In genomic region chr10:110782616-110783015, GRCh38 we compare ENCODE assay signal across 17 cellular contexts.
DNase-seq lines count a peak whose midpoint lies in the region; ATAC-seq, FAIRE-seq and TF ChIP-seq lines count a peak whose summit lies in the region.
"Had no signal": no experiment of that assay in that cellular context is flagged by ENCODE, and none has a peak within 500 bp of the region (broad histone marks: within the 10 kb centered on the region; RNA-seq: fewer than 3 reads in every experiment).

No MANE protein-coding gene starts in this region.

- no peaks in the 10 kb centered on the region for H4K20me1 ChIP-seq in K562 (replicated peaks; ENCODE audit: control insufficient read depth, insufficient read depth, low read length)
- H4K20me1 ChIP-seq: BLaER1 treated with 17β-estradiol and CSF1 and Interleukin-3, amounts not matched to agents 10 nM and 100 nM had no signal

- no peak overlapping the region for H3K4me3 ChIP-seq in K562
- H3K4me3 ChIP-seq: BLaER1 treated with 17β-estradiol and CSF1 and Interleukin-3, amounts not matched to agents 10 nM and 100 nM had no signal

- H2AFZ ChIP-seq in K562 (ENCODE audit: low read depth, low read length): no peak overlapping the region

- ATAC-seq in activated CD4-positive, alpha-beta T cell treated with anti-CD3 and anti-CD28 coated beads for 36 hours: no peak
- ATAC-seq in stimulated activated naive CD8-positive, alpha-beta T cell treated with anti-CD3 and anti-CD28 coated beads, Interleukin-15, amount 100 ng/mL, for 72 hours: no peak
- no peak for ATAC-seq in K562
- no peak for ATAC-seq in stimulated activated effector memory CD8-positive, alpha-beta T cell treated with anti-CD3 and anti-CD28 coated beads, Interleukin-12 subunit alpha, Interleukin-12 subunit beta, amount 100 ng/mL, for 72 hours

- 80% methylated on average over 1 of the region's 2 CpGs for WGBS in K562 (ENCODE audit: insufficient coverage, low coverage, missing lambda C conversion rate)

- no peaks in the 10 kb centered on the region for H3K27me3 Mint-ChIP-seq in activated CD4-positive, alpha-beta T cell treated with anti-CD3 and anti-CD28 coated beads for 36 hours
- H3K27me3 Mint-ChIP-seq in stimulated activated naive CD8-positive, alpha-beta T cell treated with anti-CD3 and anti-CD28 coated beads, Interleukin-15, Interleukin-2, amounts not matched to agents 100 ng/mL and 50 ng/mL, for 24 hours: peaks cover 3% of the 10 kb centered on the region
- H3K27me3 Mint-ChIP-seq in stimulated activated naive CD8-positive, alpha-beta T cell treated with anti-CD3 and anti-CD28 coated beads, Interleukin-15, amount 100 ng/mL, for 72 hours: no peaks in the 10 kb centered on the region

- no peak for TF ChIP-seq CTCF in K562 (IDR thresholded peaks at IDR 0.05 in 2 of 3, conservative IDR thresholded peaks at IDR 0.05 in 1 of 3; ENCODE audit: insufficient read depth in 2 of 3, low read depth in 1 of 3, low read length in 3 of 3)

- intact Hi-C loops in activated CD4-positive, alpha-beta T cell treated with anti-CD3 and anti-CD28 coated beads for 36 hours (cut with DNase I, micrococcal nuclease): loop anchor here in 1 of 2 experiments (1.0 kb wide), 1 partner anchor 8 kb away; no protein-coding TSS in a partner anchor
- intact Hi-C loops in K562 (cut with micrococcal nuclease): no loop called here

- no peak for TF ChIP-seq RAD21 in K562 (CRISPR knock-in tag; conservative IDR thresholded peaks at IDR 0.05 in 1 of 2, IDR thresholded peaks at IDR 0.05 in 1 of 2)

- in situ Hi-C loops in K562 (cut with MboI): no loop called here

- no peaks in the 10 kb centered on the region for H3K27me3 ChIP-seq in K562 (ENCODE audit: control insufficient read depth in 2 of 2, insufficient read depth in 2 of 2, low read length in 2 of 2)
- H3K27me3 ChIP-seq: BLaER1 treated with 17β-estradiol and CSF1 and Interleukin-3, amounts not matched to agents 10 nM and 100 nM had no signal

- no peak for DNase-seq in activated CD4-positive, alpha-beta T cell treated with anti-CD3 and anti-CD28 coated beads for 36 hours
- DNase-seq in activated CD4-positive, alpha-beta T cell treated with anti-CD3 and anti-CD28 coated beads, Interleukin-2, amount 50 U/mL, for 48 hours: no peak
- no peak for DNase-seq in stimulated activated naive CD8-positive, alpha-beta T cell treated with anti-CD3 and anti-CD28 coated beads, Interleukin-15, amount 100 ng/mL, for 72 hours
- peak; percentile 20 to 39 (median 26) for DNase-seq in K562 (ENCODE audit: extremely low read depth in 1 of 4, low spot score in 3 of 4)
- no peak for DNase-seq in stimulated activated effector memory CD8-positive, alpha-beta T cell treated with anti-CD3 and anti-CD28 coated beads, Interleukin-12 subunit alpha, Interleukin-12 subunit beta, amount 100 ng/mL, for 72 hours (ENCODE audit: low spot score in 2 of 2)
- no peak for DNase-seq in activated gamma-delta T cell (lab: John Stamatoyannopoulos, UW)
- no peak for DNase-seq in SW 1271 (lab: John Stamatoyannopoulos, UW)
- DNase-seq: Caco-2, DMS53, H9, Karpas-422, MM.1S, NCI-H1105, NCI-H1694 treated with DMSO at 0.1 percent for 48 hours, NCI-H69 had no signal

- peak overlapping the region; percentile 73 for H3K27ac Mint-ChIP-seq in activated CD4-positive, alpha-beta T cell treated with anti-CD3 and anti-CD28 coated beads for 36 hours
- peak overlapping the region; percentile 49 for H3K27ac Mint-ChIP-seq in stimulated activated naive CD8-positive, alpha-beta T cell treated with anti-CD3 and anti-CD28 coated beads, Interleukin-15, Interleukin-2, amounts not matched to agents 100 ng/mL and 50 ng/mL, for 24 hours
- H3K27ac Mint-ChIP-seq in stimulated activated naive CD8-positive, alpha-beta T cell treated with anti-CD3 and anti-CD28 coated beads, Interleukin-15, amount 100 ng/mL, for 72 hours: peak overlapping the region in 1 of 2 donors; percentile 75
- H3K27ac Mint-ChIP-seq in stimulated activated effector memory CD8-positive, alpha-beta T cell treated with anti-CD3 and anti-CD28 coated beads, Interleukin-12 subunit alpha, Interleukin-12 subunit beta, amount 100 ng/mL, for 72 hours: peak overlapping the region; percentile 48

- no peak overlapping the region for H3K9ac ChIP-seq in K562 (ENCODE audit: insufficient read depth in 1 of 2, low read depth in 2 of 2, low read length in 2 of 2)
- H3K9ac ChIP-seq: BLaER1 treated with 17β-estradiol and CSF1 and Interleukin-3, amounts not matched to agents 10 nM and 100 nM had no signal

- H3K79me2 ChIP-seq in K562 (ENCODE audit: control insufficient read depth, insufficient read depth, low read length): no peaks in the 10 kb centered on the region; the same call in 2 of the 3 replicates

- CTCF ChIA-PET in activated CD4-positive, alpha-beta T cell treated with anti-CD3 and anti-CD28 coated beads for 36 hours (lab: Charles Lee): interaction anchor here (1.6 kb wide), 1 partner anchor 111 kb away, joined by 4 read pairs; no protein-coding TSS in a partner anchor
- CTCF ChIA-PET in K562 (lab: Yijun Ruan, JAX; ENCODE audit: low intra/inter-chr PET ratio): no interaction called here

- peaks cover 74% of the 10 kb centered on the region for H3K4me1 Mint-ChIP-seq in activated CD4-positive, alpha-beta T cell treated with anti-CD3 and anti-CD28 coated beads for 36 hours
- peaks cover 55% of the 10 kb centered on the region for H3K4me1 Mint-ChIP-seq in stimulated activated naive CD8-positive, alpha-beta T cell treated with anti-CD3 and anti-CD28 coated beads, Interleukin-15, Interleukin-2, amounts not matched to agents 100 ng/mL and 50 ng/mL, for 24 hours (ENCODE audit: low read depth)
- peaks cover 98% of the 10 kb centered on the region for H3K4me1 Mint-ChIP-seq in stimulated activated naive CD8-positive, alpha-beta T cell treated with anti-CD3 and anti-CD28 coated beads, Interleukin-15, amount 100 ng/mL, for 72 hours
- peaks cover 27% of the 10 kb centered on the region for H3K4me1 Mint-ChIP-seq in stimulated activated effector memory CD8-positive, alpha-beta T cell treated with anti-CD3 and anti-CD28 coated beads, Interleukin-12 subunit alpha, Interleukin-12 subunit beta, amount 100 ng/mL, for 72 hours

- H3K36me3 Mint-ChIP-seq in activated CD4-positive, alpha-beta T cell treated with anti-CD3 and anti-CD28 coated beads for 36 hours (ENCODE audit: low read depth): peaks cover 2% of the 10 kb centered on the region
- H3K36me3 Mint-ChIP-seq in stimulated activated naive CD8-positive, alpha-beta T cell treated with anti-CD3 and anti-CD28 coated beads, Interleukin-15, Interleukin-2, amounts not matched to agents 100 ng/mL and 50 ng/mL, for 24 hours (ENCODE audit: low read depth): no peaks in the 10 kb centered on the region
- H3K36me3 Mint-ChIP-seq in stimulated activated effector memory CD8-positive, alpha-beta T cell treated with anti-CD3 and anti-CD28 coated beads, Interleukin-12 subunit alpha, Interleukin-12 subunit beta, amount 100 ng/mL, for 72 hours: no peaks in the 10 kb centered on the region

- FAIRE-seq in K562 (lab: Jason Lieb, UNC): peak; percentile 29

- H3K27ac ChIP-seq in K562 (ENCODE audit: extremely low read depth, low read depth, low read length): no peak overlapping the region
- H3K27ac ChIP-seq: BLaER1 treated with 17β-estradiol and CSF1 and Interleukin-3, amounts not matched to agents 10 nM and 100 nM had no signal

- no peak overlapping the region for H3K4me2 ChIP-seq in K562 (ENCODE audit: insufficient read depth, low read length)
- H3K4me2 ChIP-seq: BLaER1 treated with 17β-estradiol and CSF1 and Interleukin-3, amounts not matched to agents 10 nM and 100 nM had no signal

- H3K9me3 Mint-ChIP-seq in activated CD4-positive, alpha-beta T cell treated with anti-CD3 and anti-CD28 coated beads for 36 hours (ENCODE audit: low read depth): peaks cover 6% of the 10 kb centered on the region
- H3K9me3 Mint-ChIP-seq in stimulated activated naive CD8-positive, alpha-beta T cell treated with anti-CD3 and anti-CD28 coated beads, Interleukin-15, Interleukin-2, amounts not matched to agents 100 ng/mL and 50 ng/mL, for 24 hours: no peaks in the 10 kb centered on the region
- H3K9me3 Mint-ChIP-seq in stimulated activated naive CD8-positive, alpha-beta T cell treated with anti-CD3 and anti-CD28 coated beads, Interleukin-15, amount 100 ng/mL, for 72 hours: peaks cover 0 to 5% of the 10 kb centered on the region in 2 donors
- no peaks in the 10 kb centered on the region for H3K9me3 Mint-ChIP-seq in stimulated activated effector memory CD8-positive, alpha-beta T cell treated with anti-CD3 and anti-CD28 coated beads, Interleukin-12 subunit alpha, Interleukin-12 subunit beta, amount 100 ng/mL, for 72 hours
- H3K9me3 Mint-ChIP-seq: H9 had no signal

- no TSS peak for BruUV-seq in K562 (replicated peaks; lab: Mats Ljungman, UMichigan)

- peaks cover 14% of the 10 kb centered on the region in 2 experiments; a peak in 4 of 5 replicates for H3K4me1 ChIP-seq in K562 (replicated peaks in 1 of 2; ENCODE audit: control insufficient read depth in 2 of 2, insufficient read depth in 2 of 2, low read length in 2 of 2)

- peaks cover 17% of the 10 kb centered on the region; the same call in 2 of the 3 replicates for H3K36me3 ChIP-seq in K562 (ENCODE audit: control insufficient read depth, insufficient read depth, low read length)
- H3K36me3 ChIP-seq: BLaER1 treated with 17β-estradiol and CSF1 and Interleukin-3, amounts not matched to agents 10 nM and 100 nM had no signal

- POLR2A ChIA-PET in activated CD4-positive, alpha-beta T cell treated with anti-CD3 and anti-CD28 coated beads for 36 hours (lab: Charles Lee): no interaction called here
- POLR2A ChIA-PET in K562 (lab: Yijun Ruan, JAX): no interaction called here

- H3K4me3 Mint-ChIP-seq in activated CD4-positive, alpha-beta T cell treated with anti-CD3 and anti-CD28 coated beads for 36 hours: no peak overlapping the region
- H3K4me3 Mint-ChIP-seq in stimulated activated naive CD8-positive, alpha-beta T cell treated with anti-CD3 and anti-CD28 coated beads, Interleukin-15, Interleukin-2, amounts not matched to agents 100 ng/mL and 50 ng/mL, for 24 hours: no peak overlapping the region
- peak overlapping the region in 1 of 2 donors; percentile 25 for H3K4me3 Mint-ChIP-seq in stimulated activated naive CD8-positive, alpha-beta T cell treated with anti-CD3 and anti-CD28 coated beads, Interleukin-15, amount 100 ng/mL, for 72 hours
- H3K4me3 Mint-ChIP-seq in stimulated activated effector memory CD8-positive, alpha-beta T cell treated with anti-CD3 and anti-CD28 coated beads, Interleukin-12 subunit alpha, Interleukin-12 subunit beta, amount 100 ng/mL, for 72 hours: no peak overlapping the region
- H3K4me3 Mint-ChIP-seq: H9 had no signal

- peaks cover 2% of the 10 kb centered on the region for H3K9me1 ChIP-seq in K562 (ENCODE audit: control insufficient read depth, insufficient read depth, low read length)

- no peak for TF ChIP-seq EP300 in K562 (IDR thresholded peaks at IDR 0.05; ENCODE audit: low read length)

- H3K9me3 ChIP-seq in K562 (replicated peaks; ENCODE audit: control insufficient read depth, insufficient read depth, low read depth, low read length): no peaks in the 10 kb centered on the region
- H3K9me3 ChIP-seq: BLaER1 treated with 17β-estradiol and CSF1 and Interleukin-3, amounts not matched to agents 10 nM and 100 nM; Caco-2 had no signal

- no peak for TF ChIP-seq POLR2A in K562 (conservative IDR thresholded peaks at IDR 0.05)

TF ChIP-seq in K562, 482 proteins besides CTCF, POLR2A, EP300 and RAD21 (continues in another document):
- no peak for TF ChIP-seq ZNF124 (CRISPR knock-in tag; IDR thresholded peaks at IDR 0.05)

Comparison
In these comparisons a context has a peak if more than half of its experiments do, and no peak if none do; other contexts are left out.
1. DNase-seq: peak in K562 (4 of 4); none in activated CD4-positive, alpha-beta T cell treated with anti-CD3 and anti-CD28 coated beads for 36 hours (single experiment), activated CD4-positive, alpha-beta T cell treated with anti-CD3 and anti-CD28 coated beads, Interleukin-2, amount 50 U/mL, for 48 hours (0 of 2), stimulated activated naive CD8-positive, alpha-beta T cell treated with anti-CD3 and anti-CD28 coated beads, Interleukin-15, amount 100 ng/mL, for 72 hours (0 of 2), stimulated activated effector memory CD8-positive, alpha-beta T cell treated with anti-CD3 and anti-CD28 coated beads, Interleukin-12 subunit alpha, Interleukin-12 subunit beta, amount 100 ng/mL, for 72 hours (0 of 2), activated gamma-delta T cell (single experiment) and SW 1271 (0 of 2).